ENCODE assay signal across 11 cellular contexts in genomic region chr3:48470286-48470685, GRCh38. TPM values are rescaled to one million over a fixed set of nuclear protein-coding genes. Genes with fewer than 3 reads are reported as not detected.
A peak's percentile ranks its signal among the peaks of the same experiment; 100 is the strongest.
DNase-seq lines count a peak whose midpoint lies in the region; ATAC-seq and TF ChIP-seq lines count a peak whose summit lies in the region.
"Had no signal": no experiment of that assay in that cellular context is flagged by ENCODE, and none has a peak within 500 bp of the region (broad histone marks: within the 10 kb centered on the region; RNA-seq: fewer than 3 reads in every experiment).

No MANE protein-coding gene starts in this region.

- H3K36me3 ChIP-seq in brain microvascular endothelial cell (replicated peaks) = peaks cover 30% of the 10 kb centered on the region

- TF ChIP-seq CTCF in VCaP (conservative IDR thresholded peaks at IDR 0.05) = no peak
- TF ChIP-seq CTCF in brain microvascular endothelial cell (IDR thresholded peaks at IDR 0.05; ENCODE audit: low read depth, low read length, missing control alignments) = no peak

- peak overlapping the region; percentile 20 for H3K4me3 Mint-ChIP-seq in activated CD4-positive, alpha-beta T cell treated with anti-CD3 and anti-CD28 coated beads for 36 hours
- H3K4me3 Mint-ChIP-seq in immature natural killer cell = peak overlapping the region; percentile 13 to 65 (median 59)
- H3K4me3 Mint-ChIP-seq in stimulated activated naive B cell treated with anti-CD40 and anti-IgM and Interleukin-4, amounts not matched to agents 10 μg/mL and 1 μg/mL and 100 μg/mL, for 72 hours = peak overlapping the region; percentile 50 to 68

- no peaks in the 10 kb centered on the region for H3K9me3 Mint-ChIP-seq in activated CD4-positive, alpha-beta T cell treated with anti-CD3 and anti-CD28 coated beads for 36 hours (ENCODE audit: low read depth)
- no peaks in the 10 kb centered on the region for H3K9me3 Mint-ChIP-seq in immature natural killer cell
- H3K9me3 Mint-ChIP-seq in stimulated activated naive B cell treated with anti-CD40 and anti-IgM and Interleukin-4, amounts not matched to agents 10 μg/mL and 1 μg/mL and 100 μg/mL, for 72 hours = no peaks in the 10 kb centered on the region

- H3K4me3 ChIP-seq in brain microvascular endothelial cell (ENCODE audit: low read depth, low read length) = no peak overlapping the region

- H3K27ac Mint-ChIP-seq in activated CD4-positive, alpha-beta T cell treated with anti-CD3 and anti-CD28 coated beads for 36 hours = peak overlapping the region; percentile 90
- H3K27ac Mint-ChIP-seq in immature natural killer cell = peak overlapping the region; percentile 79 to 91 (median 86)
- H3K27ac Mint-ChIP-seq in stimulated activated naive B cell treated with anti-CD40 and anti-IgM and Interleukin-4, amounts not matched to agents 10 μg/mL and 1 μg/mL and 100 μg/mL, for 72 hours = peak overlapping the region; percentile 90

- POLR2A ChIA-PET in activated CD4-positive, alpha-beta T cell treated with anti-CD3 and anti-CD28 coated beads for 36 hours (lab: Charles Lee) = interaction anchor here (1.0 kb wide), 1 partner anchor 87 kb away, joined by 4 read pairs; the partner anchor contains the start of gene PFKFB4

- DNase-seq in activated CD4-positive, alpha-beta T cell treated with anti-CD3 and anti-CD28 coated beads for 36 hours = no peak
- no peak for DNase-seq in activated CD4-positive, alpha-beta T cell treated with anti-CD3 and anti-CD28 coated beads for 1 hour
- DNase-seq in immature natural killer cell (no peak), brain microvascular endothelial cell (no peak), SKM-1 (lab: John Stamatoyannopoulos, UW; ENCODE audit: unreplicated experiment) (no peak)
- DNase-seq in stimulated activated naive B cell treated with anti-CD40 and anti-IgM and Interleukin-4, amounts not matched to agents 10 μg/mL and 1 μg/mL and 100 μg/mL, for 72 hours = no peak
- DNase-seq: activated CD8-positive, alpha-beta memory T cell treated with anti-CD3 and anti-CD28 coated beads, Interleukin-2, amount 50 U/mL, for 48 hours; left colon; NCI-H1092 treated with DMSO at 0.1 percent for 48 hours had no signal

- H3K27ac ChIP-seq in VCaP = peak overlapping the region; percentile 97
- no peak overlapping the region for H3K27ac ChIP-seq in brain microvascular endothelial cell

- CTCF ChIA-PET in activated CD4-positive, alpha-beta T cell treated with anti-CD3 and anti-CD28 coated beads for 36 hours (lab: Charles Lee) = interaction anchor here (0.9 to 1.6 kb wide), 2 partner anchors 31 to 35 kb away, joined by 3 to 6 read pairs; no protein-coding TSS in a partner anchor

- peaks cover 44% of the 10 kb centered on the region for H3K36me3 Mint-ChIP-seq in activated CD4-positive, alpha-beta T cell treated with anti-CD3 and anti-CD28 coated beads for 36 hours (ENCODE audit: low read depth)
- H3K36me3 Mint-ChIP-seq in immature natural killer cell = peaks cover 0 to 12% (median 4%) of the 10 kb centered on the region in 3 donors
- H3K36me3 Mint-ChIP-seq in stimulated activated naive B cell treated with anti-CD40 and anti-IgM and Interleukin-4, amounts not matched to agents 10 μg/mL and 1 μg/mL and 100 μg/mL, for 72 hours = peaks cover 19 to 53% of the 10 kb centered on the region in 2 donors

- peaks cover 60% of the 10 kb centered on the region for H3K4me1 Mint-ChIP-seq in activated CD4-positive, alpha-beta T cell treated with anti-CD3 and anti-CD28 coated beads for 36 hours
- peaks cover 70 to 76% of the 10 kb centered on the region in 2 donors for H3K4me1 Mint-ChIP-seq in immature natural killer cell
- peaks cover 55 to 60% of the 10 kb centered on the region in 2 donors for H3K4me1 Mint-ChIP-seq in stimulated activated naive B cell treated with anti-CD40 and anti-IgM and Interleukin-4, amounts not matched to agents 10 μg/mL and 1 μg/mL and 100 μg/mL, for 72 hours

- in situ Hi-C loops in brain microvascular endothelial cell (cut with HindIII; ENCODE audit: low pct_ligation_motif_present, low sequenced_read_pairs) = no loop called here

- intact Hi-C loops in activated CD4-positive, alpha-beta T cell treated with anti-CD3 and anti-CD28 coated beads for 36 hours (cut with DNase I, micrococcal nuclease) = loop anchor here in 1 of 2 experiments (5.0 kb wide), 3 partner anchors 537 to 1088 kb away; partner anchors contain the start of genes PTPN23, SMARCC1 and WDR6

- H3K27me3 Mint-ChIP-seq in activated CD4-positive, alpha-beta T cell treated with anti-CD3 and anti-CD28 coated beads for 36 hours = no peaks in the 10 kb centered on the region
- peaks cover 6 to 10% (median 8%) of the 10 kb centered on the region in 3 donors for H3K27me3 Mint-ChIP-seq in immature natural killer cell (ENCODE audit: low read depth in 3 of 3)
- no peaks in the 10 kb centered on the region for H3K27me3 Mint-ChIP-seq in stimulated activated naive B cell treated with anti-CD40 and anti-IgM and Interleukin-4, amounts not matched to agents 10 μg/mL and 1 μg/mL and 100 μg/mL, for 72 hours

- no peak for ATAC-seq in activated CD4-positive, alpha-beta T cell treated with anti-CD3 and anti-CD28 coated beads for 36 hours
- ATAC-seq in stimulated activated naive B cell treated with anti-CD40 and anti-IgM and Interleukin-4, amounts not matched to agents 10 μg/mL and 1 μg/mL and 100 μg/mL, for 72 hours (replicated peaks) = no peak
- ATAC-seq in GM18511 (IDR thresholded peaks at IDR 0.05; ENCODE audit: unreplicated experiment) = no peak
- ATAC-seq: left colon had no signal

- no peaks in the 10 kb centered on the region for H3K27me3 ChIP-seq in brain microvascular endothelial cell (replicated peaks)

RNA-seq across cellular contexts. Expression of gene ATRIP, which starts 23.7 kb away (rescaled TPM):
- total RNA-seq in activated CD4-positive, alpha-beta T cell treated with anti-CD3 and anti-CD28 coated beads for 36 hours = 10 to 100 TPM; 16.8 to 21.0 TPM
- polyA plus RNA-seq in immature natural killer cell = 10 to 100 TPM in 1 of 3 donors, 1 to 10 TPM in 2; 6.4 to 12.6 (median 6.6) TPM

RNA-seq across cellular contexts. Expression of gene TMA7, which starts 30.2 kb away (rescaled TPM):
- total RNA-seq in activated CD4-positive, alpha-beta T cell treated with anti-CD3 and anti-CD28 coated beads for 36 hours = 100 to 1,000 TPM; 260 to 324 TPM
- polyA plus RNA-seq in immature natural killer cell = 1,000 to 10,000 TPM in 1 of 3 donors, 100 to 1,000 TPM in 2; 593 to 1,259 (median 677) TPM

RNA-seq across cellular contexts. Expression of gene CCDC51, which starts 30.4 kb away (rescaled TPM):
- total RNA-seq in activated CD4-positive, alpha-beta T cell treated with anti-CD3 and anti-CD28 coated beads for 36 hours = 10 to 100 TPM; 17.5 to 25.0 TPM
- polyA plus RNA-seq in immature natural killer cell = 10 to 100 TPM; 10.2 to 16.3 (median 10.6) TPM

RNA-seq across cellular contexts. Expression of gene SHISA5, which starts 33.7 kb away (rescaled TPM):
- 10 to 100 TPM; 52.9 to 68.8 TPM for total RNA-seq in activated CD4-positive, alpha-beta T cell treated with anti-CD3 and anti-CD28 coated beads for 36 hours
- polyA plus RNA-seq in immature natural killer cell = 100 to 1,000 TPM; 351 to 618 (median 505) TPM

RNA-seq across cellular contexts. Expression of gene PLXNB1, which starts 40.4 kb away (rescaled TPM):
- total RNA-seq in activated CD4-positive, alpha-beta T cell treated with anti-CD3 and anti-CD28 coated beads for 36 hours = 1 to 10 TPM; 3.7 to 5.1 TPM
- under 1 TPM in 2 of 3 donors, not detected in 1; 0.11 to 0.19 TPM for polyA plus RNA-seq in immature natural killer cell
